Comparison of ENCODE assay signal across 24 cellular contexts in the genomic region with DNA sequence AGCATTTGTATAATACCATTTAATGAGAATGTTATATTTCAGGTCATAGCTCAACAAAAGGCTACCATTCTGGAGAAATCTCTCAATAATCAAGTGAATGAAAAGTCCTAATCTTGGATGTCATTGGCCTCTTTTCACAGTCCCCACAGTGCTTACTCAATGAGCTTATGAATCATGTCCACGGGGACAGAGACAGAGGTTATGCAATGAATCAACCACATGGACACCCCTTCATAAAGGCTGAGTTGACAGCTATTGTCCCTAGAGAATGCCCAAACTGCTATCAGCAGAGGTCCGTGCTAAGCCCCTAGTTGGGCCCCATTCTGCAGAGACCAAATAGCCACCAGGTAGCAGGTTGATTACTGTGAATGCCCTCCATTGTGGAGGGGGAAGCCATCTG.
"Had no signal": no experiment of that assay in that cellular context is flagged by ENCODE, and none has a peak within 500 bp of the region (broad histone marks: within the 10 kb centered on the region; RNA-seq: fewer than 3 reads in every experiment).

No MANE protein-coding gene starts in this region.

- H3K4me3 ChIP-seq: esophagus squamous epithelium, left ventricle myocardium inferior, lung, psoas muscle, right lobe of liver, suprapubic skin, thyroid gland had no signal

- H3K27ac Mint-ChIP-seq: dendritic cell treated with granulocyte-macrophage colony-stimulating factor and Interleukin-4, amounts not matched to agents 40 ng/mL and 50 ng/mL, for 4 days; effector memory CD8-positive, alpha-beta T cell; immature natural killer cell; naive B cell; nephron; stimulated activated effector memory CD8-positive, alpha-beta T cell treated with anti-CD3 and anti-CD28 coated beads, Interleukin-12 subunit alpha, Interleukin-12 subunit beta, amount 100 ng/mL, for 72 hours; type B pancreatic cell had no signal

- H3K9me3 ChIP-seq: esophagus squamous epithelium, left ventricle myocardium inferior, right lobe of liver, suprapubic skin, thyroid gland had no signal

- DNase-seq: effector memory CD8-positive, alpha-beta T cell; esophagus squamous epithelium; foreskin fibroblast; immature natural killer cell; kidney; left cardiac atrium; left ventricle myocardium inferior; mesendoderm; naive B cell; occipital lobe; psoas muscle; retina; right lobe of liver; stimulated activated CD4-positive, alpha-beta T cell treated with anti-CD3 and anti-CD28 coated beads, Interleukin-4, amount 100 ng/mL, for 1 hour; stimulated activated CD8-positive, alpha-beta memory T cell treated with anti-CD3 and anti-CD28 coated beads, Interleukin-4, amount 100 ng/mL, for 48 hours; stimulated activated naive CD8-positive, alpha-beta T cell treated with anti-CD3 and anti-CD28 coated beads, Interleukin-15, Interleukin-2, amounts not matched to agents 100 U/mL and 50 U/mL, for 24 hours; thyroid gland had no signal

- H3K36me3 Mint-ChIP-seq: immature natural killer cell; naive B cell; stimulated activated effector memory CD8-positive, alpha-beta T cell treated with anti-CD3 and anti-CD28 coated beads, Interleukin-12 subunit alpha, Interleukin-12 subunit beta, amount 100 ng/mL, for 72 hours; type B pancreatic cell had no signal

- H3K27me3 Mint-ChIP-seq: dendritic cell treated with granulocyte-macrophage colony-stimulating factor and Interleukin-4, amounts not matched to agents 40 ng/mL and 50 ng/mL, for 4 days; effector memory CD8-positive, alpha-beta T cell; naive B cell; type B pancreatic cell had no signal

- H3K4me1 ChIP-seq: esophagus squamous epithelium, left ventricle myocardium inferior, parathyroid adenoma, psoas muscle, right lobe of liver, suprapubic skin, thyroid gland had no signal

- H3K27ac ChIP-seq: esophagus squamous epithelium, left ventricle myocardium inferior, parathyroid adenoma, psoas muscle, right lobe of liver, suprapubic skin, thyroid gland had no signal

- H3K4me3 Mint-ChIP-seq: dendritic cell treated with granulocyte-macrophage colony-stimulating factor and Interleukin-4, amounts not matched to agents 40 ng/mL and 50 ng/mL, for 4 days; effector memory CD8-positive, alpha-beta T cell; immature natural killer cell; naive B cell; nephron; stimulated activated effector memory CD8-positive, alpha-beta T cell treated with anti-CD3 and anti-CD28 coated beads, Interleukin-12 subunit alpha, Interleukin-12 subunit beta, amount 100 ng/mL, for 72 hours; type B pancreatic cell had no signal

- H3K9me3 Mint-ChIP-seq: type B pancreatic cell had no signal

- ATAC-seq: effector memory CD8-positive, alpha-beta T cell; left cardiac atrium; psoas muscle; stimulated activated effector memory CD8-positive, alpha-beta T cell treated with anti-CD3 and anti-CD28 coated beads, Interleukin-12 subunit alpha, Interleukin-12 subunit beta, amount 100 ng/mL, for 72 hours; stimulated activated naive CD8-positive, alpha-beta T cell treated with anti-CD3 and anti-CD28 coated beads, Interleukin-15, Interleukin-2, amounts not matched to agents 100 U/mL and 50 U/mL, for 24 hours had no signal

- H3K4me1 Mint-ChIP-seq: immature natural killer cell; naive B cell; nephron; stimulated activated effector memory CD8-positive, alpha-beta T cell treated with anti-CD3 and anti-CD28 coated beads, Interleukin-12 subunit alpha, Interleukin-12 subunit beta, amount 100 ng/mL, for 72 hours had no signal

- H3K9ac ChIP-seq: parathyroid adenoma had no signal

- H2AFZ ChIP-seq: parathyroid adenoma had no signal

- H3K79me2 ChIP-seq: parathyroid adenoma had no signal

- H3K27me3 ChIP-seq: esophagus squamous epithelium, right lobe of liver, suprapubic skin, thyroid gland had no signal

- H3K36me3 ChIP-seq: esophagus squamous epithelium, left ventricle myocardium inferior, right lobe of liver, suprapubic skin, thyroid gland had no signal
